8 cellular contexts compared by ENCODE assay signal in the genomic region with DNA sequence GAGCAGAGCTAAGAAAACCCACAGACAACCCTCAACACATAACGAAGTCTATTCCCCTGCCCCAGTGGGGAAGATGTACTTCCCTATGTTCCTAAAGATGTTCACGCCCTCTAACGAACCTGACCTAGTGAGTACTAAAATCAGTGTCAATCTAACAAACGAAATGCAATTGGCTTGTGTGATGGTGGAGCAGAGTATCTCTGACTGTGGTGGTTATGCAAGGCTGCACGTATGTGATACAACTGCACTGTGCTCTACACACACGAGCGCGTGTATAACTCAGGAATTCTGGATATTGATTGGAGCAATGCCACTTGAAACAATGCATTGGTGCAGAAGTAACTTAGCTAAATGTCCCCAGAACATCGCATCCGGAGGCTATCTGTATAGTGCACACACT. TPM values are rescaled to one million over a fixed set of nuclear protein-coding genes. Genes with fewer than 3 reads are reported as not detected.
DNase-seq lines count a peak whose midpoint lies in the region; ATAC-seq, FAIRE-seq and TF ChIP-seq lines count a peak whose summit lies in the region.

No MANE protein-coding gene starts in this region.

- 17 to 28% methylated on average over 10 of the region's 10 CpGs for WGBS in esophagus squamous epithelium, 2 donors
- 16 to 20% methylated on average over 10 of the region's 10 CpGs for WGBS in pancreas, 2 donors

- H3K27me3 ChIP-seq in H7 (ENCODE audit: control insufficient read depth, insufficient read depth, low read length) (no peaks in the 10 kb centered on the region), Peyer's patch (no peaks in the 10 kb centered on the region), esophagus squamous epithelium (no peaks in the 10 kb centered on the region), pancreas (no peaks in the 10 kb centered on the region)

- ATAC-seq in pancreas, result no peak
- no peak for ATAC-seq in GM21390 (IDR thresholded peaks at IDR 0.05; ENCODE audit: unreplicated experiment)

- H3K9me3 ChIP-seq in Peyer's patch (no peaks in the 10 kb centered on the region), esophagus squamous epithelium (no peaks in the 10 kb centered on the region), pancreas (no peaks in the 10 kb centered on the region)

- no peak for TF ChIP-seq CTCF in Peyer's patch (IDR thresholded peaks at IDR 0.05)
- no peak for TF ChIP-seq CTCF in esophagus squamous epithelium (IDR thresholded peaks at IDR 0.05)
- no peak for TF ChIP-seq CTCF in pancreas (IDR thresholded peaks at IDR 0.05)
- TF ChIP-seq CTCF in GM13976 (IDR thresholded peaks at IDR 0.05; ENCODE audit: borderline replicate concordance, control extremely low read depth, extremely low read depth, insufficient read depth, missing control alignments), result no peak

- H3K36me3 ChIP-seq in H7 (replicated peaks; ENCODE audit: control insufficient read depth, insufficient read depth, low read length) (peaks cover 5% of the 10 kb centered on the region), Peyer's patch (peaks cover 0 to 10% (median 0%) of the 10 kb centered on the region in 3 donors), esophagus squamous epithelium (peaks cover 0 to 45% (median 0%) of the 10 kb centered on the region in 3 donors), pancreas (no peaks in the 10 kb centered on the region)

- DNase-seq in H7 (no peak), Peyer's patch (peak in 1 of 3 donors; percentile 43), esophagus squamous epithelium (lab: John Stamatoyannopoulos, UW) (no peak), pancreas (no peak), GM13976 (ENCODE audit: low spot score) (no peak), NCI-H146 (lab: John Stamatoyannopoulos, UW) (no peak), LoVo (ENCODE audit: low spot score) (no peak)

- TF ChIP-seq POLR2A in Peyer's patch (IDR thresholded peaks at IDR 0.05), result peak in 1 of 2 donors; percentile 5
- no peak for TF ChIP-seq POLR2A in esophagus squamous epithelium (IDR thresholded peaks at IDR 0.05)

- H3K4me1 ChIP-seq in Peyer's patch (peaks cover 0 to 39% (median 9%) of the 10 kb centered on the region in 4 donors), esophagus squamous epithelium (peaks cover 15 to 45% (median 24%) of the 10 kb centered on the region in 3 donors), pancreas (peaks cover 18 to 47% (median 21%) of the 10 kb centered on the region in 3 donors)

- intact Hi-C loops in esophagus squamous epithelium (cut with DNase I), result no loop called here
- intact Hi-C loops in pancreas (cut with DNase I), result no loop called here

- H3K4me3 ChIP-seq in H7 (ENCODE audit: insufficient read depth, low read depth, low read length), result peak overlapping the region; percentile 79
- H3K4me3 ChIP-seq in Peyer's patch, result peak overlapping the region; percentile 81 to 100 (median 96)
- H3K4me3 ChIP-seq in esophagus squamous epithelium, result peak overlapping the region; percentile 59 to 92 (median 84)
- H3K4me3 ChIP-seq in pancreas, result peak overlapping the region; percentile 74 to 96 (median 86)

- in situ Hi-C loops in GM13976 (cut with MboI; ENCODE audit: low sequenced_read_pairs, unreplicated experiment), result no loop called here

- FAIRE-seq in pancreas (lab: Jason Lieb, UNC), result no peak

- H3K27ac ChIP-seq in Peyer's patch (peak overlapping the region in 2 of 4 donors; percentile 90 to 96), esophagus squamous epithelium (peak overlapping the region; percentile 86 to 96 (median 90)), pancreas (peak overlapping the region in 2 of 4 donors; percentile 3 to 6)

RNA-seq across cellular contexts. Expression of a gene that starts 1.3 kb away (rescaled TPM):
- total RNA-seq in H7 (2014; rRNA removed; shearing (Covaris generic)), result 11.1 and 13.2 TPM in 2 replicates
- total RNA-seq in Peyer's patch (10 to 100 TPM in 3 of 4 donors, 1 to 10 TPM in 1; 5.3 to 15.3 (median 11.9) TPM), esophagus squamous epithelium (10 to 100 TPM in 1 of 4 donors, 1 to 10 TPM in 3; 2.8 to 10.9 (median 5.1) TPM), pancreas (1 to 10 TPM; 3.0 to 5.5 (median 4.1) TPM)
- polyA plus RNA-seq in pancreas, result 1 to 10 TPM; 5.0 to 5.1 TPM

RNA-seq across cellular contexts. Expression of a gene that starts 1.7 kb away (rescaled TPM):
- 72.1 and 78.0 TPM in 2 replicates for total RNA-seq in H7 (2014; rRNA removed; shearing (Covaris generic))
- total RNA-seq in Peyer's patch, result 100 to 1,000 TPM; 101 to 169 (median 138) TPM
- total RNA-seq in esophagus squamous epithelium, result 10 to 100 TPM; 48.5 to 93.8 (median 54.1) TPM
- total RNA-seq in pancreas, result 10 to 100 TPM; 29.5 to 51.7 (median 35.2) TPM
- 10 to 100 TPM; 50.3 to 51.2 TPM for polyA plus RNA-seq in pancreas
